ENCODE assay signal across 8 cellular contexts in the genomic region with DNA sequence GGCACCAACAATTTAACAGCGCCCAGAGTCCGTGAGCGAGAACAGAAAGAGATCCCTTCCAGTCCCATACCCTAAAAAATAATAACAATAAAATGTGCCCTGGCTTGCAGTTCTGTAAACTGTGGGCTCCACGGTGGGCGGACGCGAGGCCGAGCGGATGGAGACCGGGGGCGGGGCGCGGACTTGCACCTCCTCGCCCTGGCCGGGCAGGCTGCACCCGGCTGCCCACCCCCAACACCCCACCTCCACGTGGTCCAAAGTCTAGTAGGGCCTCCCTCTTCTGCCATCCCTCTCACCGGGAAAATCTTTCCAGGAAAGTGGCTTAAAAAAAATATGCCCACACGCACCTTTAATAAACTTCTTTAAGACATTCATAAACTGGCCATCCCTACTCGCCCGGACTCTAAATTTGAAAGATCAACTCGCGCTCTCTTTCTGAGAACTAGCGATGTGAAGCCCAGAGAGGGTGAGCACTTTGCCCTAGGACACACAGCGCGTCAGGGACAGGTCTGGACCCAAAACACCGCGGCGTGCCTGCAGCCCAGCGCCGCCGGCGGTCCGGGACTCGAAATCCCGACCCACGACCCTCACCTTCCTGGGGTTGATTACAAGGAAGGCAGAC. TPM values are rescaled to one million over a fixed set of nuclear protein-coding genes. Genes with fewer than 3 reads are reported as not detected.
DNase-seq lines count a peak whose midpoint lies in the region; ATAC-seq, FAIRE-seq and TF ChIP-seq lines count a peak whose summit lies in the region.

No MANE protein-coding gene starts in this region.

- peaks cover 44% of the 10 kb centered on the region for H3K4me1 Mint-ChIP-seq in activated naive CD4-positive, alpha-beta T cell treated with anti-CD3 and anti-CD28 coated beads, Interleukin-2, amount 10 ng/mL, durations not matched to agents 7 days and 5 days

- ATAC-seq in Right ventricle myocardium inferior (no peak), HepG2 (peak; percentile 4; the same call in 1 of the 3 replicates), GM21529 (IDR thresholded peaks at IDR 0.05; ENCODE audit: unreplicated experiment) (no peak), HG02970 (IDR thresholded peaks at IDR 0.05; ENCODE audit: low FRiP score, unreplicated experiment) (no peak)

- intact Hi-C loops in left ventricle myocardium inferior (cut with micrococcal nuclease), result no loop called here
- intact Hi-C loops in Right ventricle myocardium inferior (cut with DNase I), result no loop called here
- intact Hi-C loops in HepG2 (cut with micrococcal nuclease; ENCODE audit: unreplicated experiment), result loop anchor here (2.0 to 5.0 kb wide), 2 partner anchors 43 to 141 kb away; no protein-coding TSS in a partner anchor
- intact Hi-C loops in vagina (cut with DNase I), result no loop called here

- TF ChIP-seq EP300 in HepG2 (IDR thresholded peaks at IDR 0.05; ENCODE audit: low read depth in 2 of 2, low read length in 2 of 2) (no peak), HepG2 (CRISPR knock-in tag; IDR thresholded peaks at IDR 0.05; ENCODE audit: borderline replicate concordance) (no peak)

- BruUV-seq in HepG2 (replicated peaks; lab: Mats Ljungman, UMichigan), result no TSS peak

- TF ChIP-seq CTCF in left ventricle myocardium inferior (IDR thresholded peaks at IDR 0.05; ENCODE audit: borderline replicate concordance) (no peak), HepG2 (CRISPR knock-in tag; IDR thresholded peaks at IDR 0.05) (0 out of 2 replicates have a peak, but pooled peaks have one; percentile 5), vagina (IDR thresholded peaks at IDR 0.05) (no peak)

- H3K9me3 Mint-ChIP-seq in activated naive CD4-positive, alpha-beta T cell treated with anti-CD3 and anti-CD28 coated beads, Interleukin-2, amount 10 ng/mL, durations not matched to agents 7 days and 5 days, result no peaks in the 10 kb centered on the region

- FAIRE-seq in HepG2 (lab: Jason Lieb, UNC), result no peak

- CTCF ChIA-PET in activated naive CD4-positive, alpha-beta T cell treated with anti-CD3 and anti-CD28 coated beads, Interleukin-2, amount 10 ng/mL, durations not matched to agents 7 days and 5 days (lab: Charles Lee), result interaction anchor here (1.3 to 1.4 kb wide), 2 partner anchors 95 to 1238 kb away, joined by 3 to 5 read pairs; no protein-coding TSS in a partner anchor
- CTCF ChIA-PET in HepG2 (lab: Yijun Ruan, JAX; ENCODE audit: low intra/inter-chr PET ratio, low total read pairs), result no interaction called here

- in situ Hi-C loops in HepG2 (cut with HindIII; ENCODE audit: extremely low pct_ligation_motif_present, low pct_unique_long_range_greater_than_20kb), result loop anchor here (25.0 kb wide), 2 partner anchors 1137 to 1287 kb away; no protein-coding TSS in a partner anchor

- DNase-seq in left ventricle myocardium inferior (no peak), Right ventricle myocardium inferior (ENCODE audit: missing footprints) (no peak), HepG2 (ENCODE audit: low spot score) (peak; percentile 14), vagina (ENCODE audit: extremely low spot score in 2 of 2) (no peak), AG08396 (ENCODE audit: low spot score) (no peak)
- DNase-seq in activated naive CD4-positive, alpha-beta T cell treated with anti-CD3 and anti-CD28 coated beads, Interleukin-2, amount 10 ng/mL, durations not matched to agents 7 days and 5 days, result peak; percentile 59

- H3K36me3 ChIP-seq in left ventricle myocardium inferior (no peaks in the 10 kb centered on the region), HepG2 (replicated peaks in 1 of 2; ENCODE audit: control insufficient read depth in 1 of 2, insufficient read depth in 2 of 2, low read length in 2 of 2) (no peaks in the 10 kb centered on the region), vagina (no peaks in the 10 kb centered on the region)

- H3K4me1 ChIP-seq in left ventricle myocardium inferior (peaks cover 51% of the 10 kb centered on the region), HepG2 (ENCODE audit: insufficient read depth, low read length) (peaks cover 36% of the 10 kb centered on the region), vagina (peaks cover 30% of the 10 kb centered on the region)

- H3K27ac ChIP-seq in left ventricle myocardium inferior (replicated peaks) (no peak overlapping the region), HepG2 (ENCODE audit: extremely low read length, insufficient read depth, low read length) (no peak overlapping the region), vagina (peak overlapping the region; percentile 43)

- H2AFZ ChIP-seq in HepG2 (ENCODE audit: low read length), result no peak overlapping the region

- H3K27me3 Mint-ChIP-seq in activated naive CD4-positive, alpha-beta T cell treated with anti-CD3 and anti-CD28 coated beads, Interleukin-2, amount 10 ng/mL, durations not matched to agents 7 days and 5 days, result peaks cover 46% of the 10 kb centered on the region

- WGBS in HepG2 (ENCODE audit: low lambda C conversion rate), result 7% methylated on average over 13 of the region's 37 CpGs

- H3K4me3 Mint-ChIP-seq in activated naive CD4-positive, alpha-beta T cell treated with anti-CD3 and anti-CD28 coated beads, Interleukin-2, amount 10 ng/mL, durations not matched to agents 7 days and 5 days, result peak overlapping the region; percentile 92

- H4K20me1 ChIP-seq in HepG2 (ENCODE audit: insufficient read depth, low read length), result no peaks in the 10 kb centered on the region

- H3K4me3 ChIP-seq in left ventricle myocardium inferior (peak overlapping the region; percentile 61), HepG2 (replicated peaks in 1 of 3; ENCODE audit: insufficient read depth in 1 of 3, low read depth in 2 of 3, low read length in 3 of 3) (peak overlapping the region; percentile 34 to 63 (median 44)), vagina (peak overlapping the region; percentile 36 to 55)

- POLR2A ChIA-PET in HepG2 (lab: Yijun Ruan, JAX), result no interaction called here

- H3K9me3 ChIP-seq in left ventricle myocardium inferior (replicated peaks) (no peaks in the 10 kb centered on the region), HepG2 (ENCODE audit: low read length) (no peaks in the 10 kb centered on the region), vagina (no peaks in the 10 kb centered on the region)

- no peak overlapping the region for H3K9ac ChIP-seq in HepG2 (ENCODE audit: insufficient read depth, low read depth, low read length)

- TF ChIP-seq POLR2A in HepG2 (IDR thresholded peaks at IDR 0.05; ENCODE audit: insufficient read depth in 1 of 2, low read depth in 2 of 2, low read length in 2 of 2) (no peak), vagina (IDR thresholded peaks at IDR 0.05) (no peak)

- peak overlapping the region; percentile 80 for H3K4me2 ChIP-seq in HepG2 (ENCODE audit: low read depth, low read length)

- H3K79me2 ChIP-seq in HepG2 (ENCODE audit: insufficient read depth, low read length), result no peaks in the 10 kb centered on the region

- H3K36me3 Mint-ChIP-seq in activated naive CD4-positive, alpha-beta T cell treated with anti-CD3 and anti-CD28 coated beads, Interleukin-2, amount 10 ng/mL, durations not matched to agents 7 days and 5 days, result peaks cover 14% of the 10 kb centered on the region

- no peak for TF ChIP-seq RAD21 in HepG2 (CRISPR knock-in tag; IDR thresholded peaks at IDR 0.05)

- peaks cover 100% of the 10 kb centered on the region for H3K27me3 ChIP-seq in left ventricle myocardium inferior (ENCODE audit: low read depth)
- H3K27me3 ChIP-seq in HepG2 (ENCODE audit: control insufficient read depth in 1 of 2, insufficient read depth in 2 of 2, low read length in 2 of 2), result peaks cover 3 to 36% of the 10 kb centered on the region in 2 experiments; a peak in 4 of 5 replicates
- H3K27me3 ChIP-seq in vagina, result peaks cover 9% of the 10 kb centered on the region

- peak overlapping the region; percentile 91 for H3K27ac Mint-ChIP-seq in activated naive CD4-positive, alpha-beta T cell treated with anti-CD3 and anti-CD28 coated beads, Interleukin-2, amount 10 ng/mL, durations not matched to agents 7 days and 5 days

TF ChIP-seq in HepG2, 621 proteins besides CTCF, POLR2A, EP300 and RAD21 (continues in another document):
- 0 out of 2 replicates have a peak, but pooled peaks have one; percentile 53 for TF ChIP-seq PCBP1 (IDR thresholded peaks at IDR 0.05; ENCODE audit: borderline replicate concordance, low read depth, low read length)

RNA-seq across cellular contexts. Expression of a gene that starts 1.8 kb away (rescaled TPM):
- total RNA-seq in left ventricle myocardium inferior (0.11 TPM), Right ventricle myocardium inferior (0.14 TPM), HepG2 (2016; rRNA removed; fragmentation: Illumina TruSeq; extraction: Trizol) (not detected in 2 replicates), vagina (11.5 TPM)
- total RNA-seq in HepG2 (2016; cell fraction: cytosol; rRNA removed; fragmentation: Illumina TruSeq; extraction: Trizol; ENCODE audit: low read depth), result not detected in 2 replicates
- total RNA-seq in HepG2 (2016; cell fraction: insoluble cytoplasmic fraction; rRNA removed; fragmentation: Illumina TruSeq; extraction: Trizol), result not detected in 2 replicates
- total RNA-seq in HepG2 (2016; cell fraction: membrane; rRNA removed; fragmentation: Illumina TruSeq; extraction: Trizol), result not detected in 2 replicates
- total RNA-seq in HepG2 (2016; cell fraction: nucleus; rRNA removed; fragmentation: Illumina TruSeq; extraction: Trizol), result not detected in 2 replicates
- polyA plus RNA-seq in HepG2 (2011; rRNA removed), result not detected in 2 replicates
- polyA plus RNA-seq in HepG2 (2011; cell fraction: cytosol; rRNA removed), result not detected in 2 replicates
- 0.02 and 0.03 TPM in 2 replicates for polyA plus RNA-seq in HepG2 (2011; cell fraction: nucleus; rRNA removed)
- not detected in 2 replicates for polyA plus RNA-seq in HepG2 (2012)
- polyA plus RNA-seq in HepG2 (2016; cell fraction: cytosol; fragmentation: Illumina TruSeq; extraction: Trizol; ENCODE audit: low read depth), result not detected in 2 replicates
- polyA plus RNA-seq in HepG2 (2016; cell fraction: insoluble cytoplasmic fraction; fragmentation: Illumina TruSeq; extraction: Trizol; ENCODE audit: low read depth), result not detected in 2 replicates
- not detected in 2 replicates for polyA plus RNA-seq in HepG2 (2016; cell fraction: membrane; fragmentation: Illumina TruSeq; extraction: Trizol; ENCODE audit: low read depth)
- not detected in 2 replicates for polyA plus RNA-seq in HepG2 (2016; cell fraction: nucleus; fragmentation: Illumina TruSeq; extraction: Trizol; ENCODE audit: insufficient read depth, low read depth)
- polyA minus RNA-seq in HepG2 (2011; rRNA and poly(A)+ RNA removed; ENCODE audit: low replicate concordance), result not detected in 2 replicates
- polyA minus RNA-seq in HepG2 (2011; cell fraction: cytosol; rRNA and poly(A)+ RNA removed), result not detected in 2 replicates
- polyA minus RNA-seq in HepG2 (2011; cell fraction: nucleus; rRNA and poly(A)+ RNA removed), result under 0.01 TPM in 1 of 2 replicates, not detected in the other

Comparison
In these comparisons a context has a peak if more than half of its experiments do, and no peak if none do; other contexts are left out.
1. DNase-seq: peak in activated naive CD4-positive, alpha-beta T cell treated with anti-CD3 and anti-CD28 coated beads, Interleukin-2, amount 10 ng/mL, durations not matched to agents 7 days and 5 days (single experiment) and HepG2 (single experiment); none in left ventricle myocardium inferior (single experiment), Right ventricle myocardium inferior (single experiment), vagina (0 of 2) and AG08396 (single experiment).
2. RNA of a gene that starts 1.8 kb away (total RNA-seq): 11.5 TPM in vagina (single experiment); 0.14 TPM in Right ventricle myocardium inferior (single experiment), 0.11 TPM in left ventricle myocardium inferior (single experiment) and not detected in HepG2; every median in the first group is over 10 times any median in the second.
3. Peak in every context shown above with its lines, with median percentiles within 50 percentile points of each other: H3K4me3 ChIP-seq.